Comparison of ENCODE assay signal across 1 cellular context in genomic region chr9:26946753-26947727, GRCh38.
TF ChIP-seq lines count a peak whose summit lies in the region.

Gene PLAA, minus strand, starts transcription at chr9:26947242. Its CDS starts 197 bp downstream, at chr9:26947045.

TF ChIP-seq in GM12878, 131 proteins besides CTCF, POLR2A, EP300 and RAD21 (continued from another document and continues in another):
- TF ChIP-seq SREBF1 (IDR thresholded peaks at IDR 0.05; ENCODE audit: low read length) (peak; percentile 75; the same call in 1 of the 2 replicates), CEBPB (IDR thresholded peaks at IDR 0.05; ENCODE audit: borderline replicate concordance in 1 of 2, low read depth in 2 of 2, low read length in 2 of 2) (no peak), CHD4 (IDR thresholded peaks at IDR 0.05) (no peak), SP1 (IDR thresholded peaks at IDR 0.05; ENCODE audit: low read depth, low read length) (no peak), ZBTB40 (IDR thresholded peaks at IDR 0.05; ENCODE audit: borderline replicate concordance) (peak; percentile 98), TCF12 (IDR thresholded peaks at IDR 0.05; ENCODE audit: low read depth, low read length) (0 out of 2 replicates have a peak, but pooled peaks have one; percentile 59), IKZF2 (IDR thresholded peaks at IDR 0.05) (peak in 1 of 2 experiments; percentile 14; a peak in 1 of 4 replicates), EGR1 (IDR thresholded peaks at IDR 0.05; ENCODE audit: borderline replicate concordance in 1 of 2, low read depth in 2 of 2, low read length in 2 of 2) (no peak), REST (IDR thresholded peaks at IDR 0.05; ENCODE audit: low read depth, low read length) (no peak), TCF3 (IDR thresholded peaks at IDR 0.05; ENCODE audit: borderline replicate concordance, insufficient read depth, low read depth, low read length) (no peak), SIN3A (IDR thresholded peaks at IDR 0.05; ENCODE audit: low read depth, low read length) (peak; percentile 92), YBX1 (IDR thresholded peaks at IDR 0.05) (no peak), MTA2 (IDR thresholded peaks at IDR 0.05; ENCODE audit: low read depth) (no peak), PAX5 (IDR thresholded peaks at IDR 0.05; ENCODE audit: borderline replicate concordance, low read depth, low read length) (no peak), PAX8 (IDR thresholded peaks at IDR 0.05) (no peak), E2F8 (IDR thresholded peaks at IDR 0.05; ENCODE audit: low read depth, partially characterized antibody) (peak; percentile 95), ZBTB11 (CRISPR knock-in tag; IDR thresholded peaks at IDR 0.05) (peak; percentile 54), BHLHE40 (IDR thresholded peaks at IDR 0.05; ENCODE audit: borderline replicate concordance in 1 of 2, low read depth in 2 of 2, low read length in 1 of 2) (peak in 1 of 2 experiments; percentile 52; a peak in 2 of 4 replicates), FOXK2 (IDR thresholded peaks at IDR 0.05) (no peak), CBX3 (IDR thresholded peaks at IDR 0.05; ENCODE audit: borderline replicate concordance, low read depth) (no peak), SRF (IDR thresholded peaks at IDR 0.05; ENCODE audit: low read depth in 2 of 2, low read length in 2 of 2) (peak; percentile 27 to 72; a peak in 2 of 4 replicates), ZBTB4 (CRISPR knock-in tag; IDR thresholded peaks at IDR 0.05) (no peak), PBX3 (IDR thresholded peaks at IDR 0.05; ENCODE audit: insufficient replicate concordance, low read depth, low read length) (peak; percentile 79), IRF4 (IDR thresholded peaks at IDR 0.05; ENCODE audit: low read depth, low read length) (peak; percentile 8; the same call in 1 of the 2 replicates), LARP7 (IDR thresholded peaks at IDR 0.05) (peak; percentile 82), IKZF1 (conservative IDR thresholded peaks at IDR 0.05) (peak; percentile 99), STAT3 (IDR thresholded peaks at IDR 0.05; ENCODE audit: low read depth, low read length) (no peak), KAT2A (conservative IDR thresholded peaks at IDR 0.05; ENCODE audit: control insufficient read depth, low read depth, low read length) (no peak), PML (IDR thresholded peaks at IDR 0.05; ENCODE audit: low read length) (peak; percentile 88), CREM (IDR thresholded peaks at IDR 0.05; ENCODE audit: low read depth) (peak; percentile 99), SPI1 (IDR thresholded peaks at IDR 0.05; ENCODE audit: borderline replicate concordance, insufficient read depth, low read depth, low read length) (no peak), BACH1 (IDR thresholded peaks at IDR 0.05; ENCODE audit: borderline replicate concordance) (0 out of 2 replicates have a peak, but pooled peaks have one; percentile 48), POLR2AphosphoS2 (IDR thresholded peaks at IDR 0.05; ENCODE audit: low read depth, low read length) (no peak; the same call in 1 of the 2 replicates), ATF7 (IDR thresholded peaks at IDR 0.05; ENCODE audit: low read depth) (peak; percentile 86), ATF3 (IDR thresholded peaks at IDR 0.05; ENCODE audit: borderline replicate concordance, extremely low read depth, low read depth, low read length) (peak; percentile 54; the same call in 1 of the 2 replicates), GABPA (IDR thresholded peaks at IDR 0.05; ENCODE audit: low read depth) (peak; percentile 97), KDM1A (IDR thresholded peaks at IDR 0.05; ENCODE audit: borderline replicate concordance) (no peak), ZNF217 (IDR thresholded peaks at IDR 0.05) (no peak), HSF1 (IDR thresholded peaks at IDR 0.05; ENCODE audit: low read depth, low read length) (no peak), TCF7 (IDR thresholded peaks at IDR 0.05; ENCODE audit: borderline replicate concordance) (no peak), HDAC2 (IDR thresholded peaks at IDR 0.05) (no peak), ASH2L (IDR thresholded peaks at IDR 0.05; ENCODE audit: borderline replicate concordance, low read depth) (no peak)
